18 cellular contexts compared by ENCODE assay signal in the genomic region with DNA sequence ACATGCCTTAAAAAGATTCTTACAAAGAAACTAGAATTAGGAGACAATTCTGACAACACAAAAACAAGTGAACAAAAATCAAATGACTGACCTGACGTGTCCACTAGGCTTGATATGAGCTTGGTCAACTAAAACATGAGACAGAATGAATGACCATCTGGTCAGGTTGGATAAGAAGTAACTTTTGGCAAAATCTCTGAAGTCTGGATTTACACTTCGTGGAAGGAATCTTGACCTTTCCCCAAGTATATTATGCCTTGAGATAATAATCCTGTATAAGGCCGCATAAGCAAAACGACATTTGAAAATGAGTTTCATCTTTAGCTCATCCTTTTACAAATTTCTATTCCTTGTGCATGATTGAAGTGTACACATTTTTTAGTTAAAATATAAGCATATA. TPM values are rescaled to one million over a fixed set of nuclear protein-coding genes. Genes with fewer than 3 reads are reported as not detected.
A peak's percentile ranks its signal among the peaks of the same experiment; 100 is the strongest.
DNase-seq lines count a peak whose midpoint lies in the region; ATAC-seq, FAIRE-seq and TF ChIP-seq lines count a peak whose summit lies in the region.
"Had no signal": no experiment of that assay in that cellular context is flagged by ENCODE, and none has a peak within 500 bp of the region (broad histone marks: within the 10 kb centered on the region; RNA-seq: fewer than 3 reads in every experiment).

No MANE protein-coding gene starts in this region.

- peaks cover 69% of the 10 kb centered on the region for H3K4me1 ChIP-seq in HepG2 (ENCODE audit: insufficient read depth, low read length)
- H3K4me1 ChIP-seq: BLaER1 had no signal

- TF ChIP-seq EP300 in HepG2 (IDR thresholded peaks at IDR 0.05; ENCODE audit: low read depth in 2 of 2, low read length in 2 of 2) (no peak), HepG2 (CRISPR knock-in tag; IDR thresholded peaks at IDR 0.05; ENCODE audit: borderline replicate concordance) (no peak)

- TF ChIP-seq RAD21 in HepG2 (CRISPR knock-in tag; IDR thresholded peaks at IDR 0.05), result no peak

- DNase-seq in caudate nucleus (lab: John Stamatoyannopoulos, UW) (no peak), HepG2 (ENCODE audit: low spot score) (no peak), substantia nigra (lab: John Stamatoyannopoulos, UW) (no peak), AG08396 (ENCODE audit: low spot score) (no peak)
- DNase-seq: AML-193; Caco-2; CD8-positive, alpha-beta memory T cell; DND-41; GDM1; HCEC 1CT; HFFc6; IMR-90 had no signal

- H4K20me1 ChIP-seq in HepG2 (ENCODE audit: insufficient read depth, low read length), result peaks cover 34% of the 10 kb centered on the region
- H4K20me1 ChIP-seq: BLaER1 had no signal

- peak overlapping the region in 2 of 3 experiments; percentile 85 to 94; a peak in 5 of 6 replicates for H3K4me3 ChIP-seq in HepG2 (replicated peaks in 1 of 3; ENCODE audit: insufficient read depth in 1 of 3, low read depth in 2 of 3, low read length in 3 of 3)
- H3K4me3 ChIP-seq: A549, BLaER1 had no signal

- CTCF ChIA-PET in HepG2 (lab: Yijun Ruan, JAX; ENCODE audit: low intra/inter-chr PET ratio, low total read pairs), result interaction anchor here (1.5 kb wide), 1 partner anchor 81 kb away, joined by 4 read pairs; no protein-coding TSS in a partner anchor

- peaks cover 0 to 3% of the 10 kb centered on the region in 2 experiments; a peak in 1 of 5 replicates for H3K27me3 ChIP-seq in HepG2 (ENCODE audit: control insufficient read depth in 1 of 2, insufficient read depth in 2 of 2, low read length in 2 of 2)
- H3K27me3 ChIP-seq: BLaER1 had no signal

- ATAC-seq in HepG2 (no peak), GM21786 (IDR thresholded peaks at IDR 0.05; ENCODE audit: unreplicated experiment) (no peak), HG02981 (IDR thresholded peaks at IDR 0.05; ENCODE audit: unreplicated experiment) (no peak)
- ATAC-seq: A549 had no signal

- H3K27ac ChIP-seq in caudate nucleus (ENCODE audit: low read depth, low read length) (peak overlapping the region; percentile 99), HepG2 (ENCODE audit: extremely low read length, insufficient read depth, low read length) (peak overlapping the region; percentile 90), substantia nigra (ENCODE audit: low read depth, low read length, poor library complexity, severe bottlenecking) (peak overlapping the region; percentile 99)
- H3K27ac ChIP-seq: A549, BLaER1 had no signal

- in situ Hi-C loops in HepG2 (cut with HindIII; ENCODE audit: extremely low pct_ligation_motif_present, low pct_unique_long_range_greater_than_20kb), result loop anchor here (5.0 kb wide), 1 partner anchor 83 kb away; a partner anchor contains a TSS

- H3K9me3 ChIP-seq in HepG2 (ENCODE audit: low read length), result no peaks in the 10 kb centered on the region
- H3K9me3 ChIP-seq: A549, BLaER1, Caco-2 had no signal

- H3K79me2 ChIP-seq in HepG2 (ENCODE audit: insufficient read depth, low read length), result peaks cover 56% of the 10 kb centered on the region

- no peak for TF ChIP-seq POLR2A in HepG2 (IDR thresholded peaks at IDR 0.05; ENCODE audit: insufficient read depth in 1 of 2, low read depth in 2 of 2, low read length in 2 of 2)

- POLR2A ChIA-PET in HepG2 (lab: Yijun Ruan, JAX), result interaction anchor here (1.0 to 7.5 kb wide), 20 partner anchors 10 to 1024 kb away, joined by 3 to 271 read pairs (median 9); a partner anchor contains a TSS

- no peak for FAIRE-seq in HepG2 (lab: Jason Lieb, UNC)
- FAIRE-seq: A549, GM12892 had no signal

- H3K9ac ChIP-seq in HepG2 (ENCODE audit: insufficient read depth, low read depth, low read length), result peak overlapping the region; percentile 91
- H3K9ac ChIP-seq: BLaER1 had no signal

- intact Hi-C loops in HepG2 (cut with micrococcal nuclease; ENCODE audit: unreplicated experiment), result loop anchor here (5.0 kb wide), 1 partner anchor 62 kb away; a partner anchor contains a TSS

- H2AFZ ChIP-seq in HepG2 (ENCODE audit: low read length), result no peak overlapping the region

- peak overlapping the region; percentile 80 for H3K4me2 ChIP-seq in HepG2 (ENCODE audit: low read depth, low read length)
- H3K4me2 ChIP-seq: A549, BLaER1 had no signal

- TF ChIP-seq CTCF in HepG2 (CRISPR knock-in tag; IDR thresholded peaks at IDR 0.05), result no peak

- WGBS in HepG2 (ENCODE audit: low lambda C conversion rate), result 77% methylated on average over 4 of the region's 4 CpGs

- no TSS peak for BruUV-seq in HepG2 (replicated peaks; lab: Mats Ljungman, UMichigan)

- peaks cover 5 to 28% of the 10 kb centered on the region in 2 experiments; a peak in 4 of 5 replicates for H3K36me3 ChIP-seq in HepG2 (replicated peaks in 1 of 2; ENCODE audit: control insufficient read depth in 1 of 2, insufficient read depth in 2 of 2, low read length in 2 of 2)
- H3K36me3 ChIP-seq: BLaER1 had no signal

TF ChIP-seq in HepG2, 621 proteins besides CTCF, POLR2A, EP300 and RAD21:
- no peak for TF ChIP-seq ZNF296 (CRISPR knock-in tag; conservative IDR thresholded peaks at IDR 0.05)
- TF ChIP-seq, protein P1, sequence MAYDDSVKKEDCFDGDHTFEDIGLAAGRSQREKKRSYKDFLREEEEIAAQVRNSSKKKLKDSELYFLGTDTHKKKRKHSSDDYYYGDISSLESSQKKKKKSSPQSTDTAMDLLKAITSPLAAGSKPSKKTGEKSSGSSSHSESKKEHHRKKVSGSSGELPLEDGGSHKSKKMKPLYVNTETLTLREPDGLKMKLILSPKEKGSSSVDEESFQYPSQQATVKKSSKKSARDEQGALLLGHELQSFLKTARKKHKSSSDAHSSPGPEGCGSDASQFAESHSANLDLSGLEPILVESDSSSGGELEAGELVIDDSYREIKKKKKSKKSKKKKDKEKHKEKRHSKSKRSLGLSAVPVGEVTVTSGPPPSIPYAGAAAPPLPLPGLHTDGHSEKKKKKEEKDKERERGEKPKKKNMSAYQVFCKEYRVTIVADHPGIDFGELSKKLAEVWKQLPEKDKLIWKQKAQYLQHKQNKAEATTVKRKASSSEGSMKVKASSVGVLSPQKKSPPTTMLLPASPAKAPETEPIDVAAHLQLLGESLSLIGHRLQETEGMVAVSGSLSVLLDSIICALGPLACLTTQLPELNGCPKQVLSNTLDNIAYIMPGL (CRISPR knock-in tag; IDR thresholded peaks at IDR 0.05; ENCODE audit: borderline replicate concordance in 1 of 2, low read depth in 1 of 2), result peak in 1 of 2 experiments; percentile 27; a peak in 1 of 4 replicates

RNA-seq across cellular contexts. Expression of a gene that starts 1.1 kb away (rescaled TPM):
- 4,983 and 10,074 TPM in 2 replicates for total RNA-seq in HepG2 (2016; rRNA removed; fragmentation: Illumina TruSeq; extraction: Trizol)
- 443 and 484 TPM in 2 replicates for total RNA-seq in HepG2 (2016; cell fraction: cytosol; rRNA removed; fragmentation: Illumina TruSeq; extraction: Trizol; ENCODE audit: low read depth)
- total RNA-seq in HepG2 (2016; cell fraction: insoluble cytoplasmic fraction; rRNA removed; fragmentation: Illumina TruSeq; extraction: Trizol), result 4,851 and 10,104 TPM in 2 replicates
- total RNA-seq in HepG2 (2016; cell fraction: membrane; rRNA removed; fragmentation: Illumina TruSeq; extraction: Trizol), result 957 and 1,048 TPM in 2 replicates
- 7,106 and 8,454 TPM in 2 replicates for total RNA-seq in HepG2 (2016; cell fraction: nucleus; rRNA removed; fragmentation: Illumina TruSeq; extraction: Trizol)
- polyA plus RNA-seq in HepG2 (2011; rRNA removed), result 11,821 and 17,414 TPM in 2 replicates
- 11,091 and 16,564 TPM in 2 replicates for polyA plus RNA-seq in HepG2 (2011; cell fraction: cytosol; rRNA removed)
- polyA plus RNA-seq in HepG2 (2011; cell fraction: nucleus; rRNA removed), result 7,213 and 10,181 TPM in 2 replicates
- polyA plus RNA-seq in HepG2 (2012), result 17,461 and 22,113 TPM in 2 replicates
- polyA plus RNA-seq in HepG2 (2016; cell fraction: cytosol; fragmentation: Illumina TruSeq; extraction: Trizol; ENCODE audit: low read depth), result 537 and 560 TPM in 2 replicates
- polyA plus RNA-seq in HepG2 (2016; cell fraction: insoluble cytoplasmic fraction; fragmentation: Illumina TruSeq; extraction: Trizol; ENCODE audit: low read depth), result 3,671 and 3,676 TPM in 2 replicates
- polyA plus RNA-seq in HepG2 (2016; cell fraction: membrane; fragmentation: Illumina TruSeq; extraction: Trizol; ENCODE audit: low read depth), result 614 and 667 TPM in 2 replicates
- 7,882 and 8,251 TPM in 2 replicates for polyA plus RNA-seq in HepG2 (2016; cell fraction: nucleus; fragmentation: Illumina TruSeq; extraction: Trizol; ENCODE audit: insufficient read depth, low read depth)
- 3.7 and 10,022 TPM in 2 replicates for polyA minus RNA-seq in HepG2 (2011; rRNA and poly(A)+ RNA removed; ENCODE audit: low replicate concordance)
- 4,700 and 8,142 TPM in 2 replicates for polyA minus RNA-seq in HepG2 (2011; cell fraction: cytosol; rRNA and poly(A)+ RNA removed)
- polyA minus RNA-seq in HepG2 (2011; cell fraction: nucleus; rRNA and poly(A)+ RNA removed), result 3,076 and 4,905 TPM in 2 replicates
- total RNA-seq: H4, IMR-90 had no signal
- polyA plus RNA-seq: CD8-positive, alpha-beta memory T cell had no signal
